ENCODE assay signal across 17 cellular contexts in the genomic region with DNA sequence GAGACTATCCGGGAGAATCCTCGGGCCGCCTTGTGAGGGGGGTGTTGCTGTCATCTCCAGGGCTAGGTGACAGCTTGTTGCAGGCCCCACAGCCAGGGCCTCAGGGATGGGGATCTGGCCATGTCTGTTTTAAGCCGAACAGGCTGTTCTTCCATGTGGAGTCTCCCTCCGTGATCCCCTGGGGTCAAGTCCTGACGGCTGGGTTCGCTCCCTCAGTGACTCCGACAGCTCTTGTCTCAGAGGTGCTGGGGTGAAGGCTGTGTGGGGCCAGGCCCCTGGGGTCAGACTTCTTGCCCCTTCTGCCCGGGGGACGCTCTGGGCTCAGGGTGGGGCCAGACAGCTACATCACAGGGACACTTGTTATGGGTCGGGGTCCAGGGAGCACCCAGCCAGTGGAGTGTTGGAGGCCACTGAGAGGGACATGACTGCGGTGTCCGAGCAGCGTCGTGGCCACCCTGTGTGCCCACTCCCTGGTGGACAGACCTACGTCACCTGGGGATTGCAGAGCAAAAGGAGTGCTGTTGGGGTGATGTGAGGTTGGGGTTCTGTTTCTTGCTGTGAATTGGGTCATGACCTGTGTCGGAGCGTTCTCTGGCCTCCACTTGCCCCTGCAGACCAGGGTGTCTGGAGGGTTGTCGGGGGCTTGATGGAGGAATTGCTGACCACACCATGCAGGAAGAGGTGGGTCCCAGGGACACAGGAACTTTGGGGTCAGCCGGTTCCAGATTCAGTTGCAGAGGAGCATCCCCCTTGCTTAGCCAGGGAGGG. TPM values are rescaled to one million over a fixed set of nuclear protein-coding genes. Genes with fewer than 3 reads are reported as not detected.
A peak's percentile ranks its signal among the peaks of the same experiment; 100 is the strongest.
DNase-seq lines count a peak whose midpoint lies in the region; ATAC-seq lines count a peak whose summit lies in the region.
"Had no signal": no experiment of that assay in that cellular context is flagged by ENCODE, and none has a peak within 500 bp of the region (broad histone marks: within the 10 kb centered on the region; RNA-seq: fewer than 3 reads in every experiment).

No MANE protein-coding gene starts in this region.

- no peak overlapping the region for H2AFZ ChIP-seq in Karpas-422 (ENCODE audit: low read length)

- H3K27ac ChIP-seq in Karpas-422 (ENCODE audit: low read length) = no peak overlapping the region
- H3K27ac ChIP-seq: 22Rv1 had no signal

- peaks cover 19% of the 10 kb centered on the region; the same call in 1 of the 2 replicates for H4K20me1 ChIP-seq in Karpas-422 (ENCODE audit: insufficient read depth, low read depth, low read length)

- no peaks in the 10 kb centered on the region for H3K9me2 ChIP-seq in Karpas-422 (replicated peaks; ENCODE audit: insufficient read depth, low read length)

- H3K9ac ChIP-seq in Karpas-422 (ENCODE audit: low read length) = no peak overlapping the region

- no peaks in the 10 kb centered on the region for H3K9me3 Mint-ChIP-seq in activated naive CD4-positive, alpha-beta T cell treated with anti-CD3 and anti-CD28 coated beads, Interleukin-2, amount 50 U/mL, for 72 hours
- H3K9me3 Mint-ChIP-seq in activated naive CD4-positive, alpha-beta T cell treated with anti-CD3 and anti-CD28 coated beads, Interleukin-2, amount 10 ng/mL, durations not matched to agents 7 days and 5 days = no peaks in the 10 kb centered on the region
- no peaks in the 10 kb centered on the region for H3K9me3 Mint-ChIP-seq in central memory CD8-positive, alpha-beta T cell
- no peaks in the 10 kb centered on the region for H3K9me3 Mint-ChIP-seq in stimulated activated naive B cell treated with anti-CD40 and anti-IgM and Interleukin-4, amounts not matched to agents 10 μg/mL and 1 μg/mL and 100 μg/mL, for 72 hours
- H3K9me3 Mint-ChIP-seq: CD4-positive, alpha-beta memory T cell had no signal

- peak overlapping the region; percentile 49 to 65 for H3K27ac Mint-ChIP-seq in activated naive CD4-positive, alpha-beta T cell treated with anti-CD3 and anti-CD28 coated beads, Interleukin-2, amount 50 U/mL, for 72 hours
- no peak overlapping the region for H3K27ac Mint-ChIP-seq in activated naive CD4-positive, alpha-beta T cell treated with anti-CD3 and anti-CD28 coated beads, Interleukin-2, amount 10 ng/mL, durations not matched to agents 7 days and 5 days
- peak overlapping the region; percentile 8 for H3K27ac Mint-ChIP-seq in central memory CD8-positive, alpha-beta T cell (ENCODE audit: low read depth)
- peak overlapping the region; percentile 65 for H3K27ac Mint-ChIP-seq in stimulated activated naive B cell treated with anti-CD40 and anti-IgM and Interleukin-4, amounts not matched to agents 10 μg/mL and 1 μg/mL and 100 μg/mL, for 72 hours
- H3K27ac Mint-ChIP-seq: B cell had no signal

- no peak overlapping the region for H3K4me3 Mint-ChIP-seq in activated naive CD4-positive, alpha-beta T cell treated with anti-CD3 and anti-CD28 coated beads, Interleukin-2, amount 10 ng/mL, durations not matched to agents 7 days and 5 days
- no peak overlapping the region for H3K4me3 Mint-ChIP-seq in central memory CD8-positive, alpha-beta T cell
- H3K4me3 Mint-ChIP-seq in stimulated activated naive B cell treated with anti-CD40 and anti-IgM and Interleukin-4, amounts not matched to agents 10 μg/mL and 1 μg/mL and 100 μg/mL, for 72 hours = no peak overlapping the region
- H3K4me3 Mint-ChIP-seq: B cell; CD4-positive, alpha-beta memory T cell had no signal

- peak in 1 of 2 donors; percentile 52 for DNase-seq in activated naive CD4-positive, alpha-beta T cell treated with anti-CD3 and anti-CD28 coated beads, Interleukin-2, amount 50 U/mL, for 72 hours (ENCODE audit: low spot score in 2 of 2)
- DNase-seq in activated naive CD4-positive, alpha-beta T cell treated with anti-CD3 and anti-CD28 coated beads, Interleukin-2, amount 10 ng/mL, durations not matched to agents 7 days and 5 days = no peak
- no peak for DNase-seq in central memory CD8-positive, alpha-beta T cell (ENCODE audit: low spot score in 2 of 2)
- DNase-seq in mesenteric fat pad (ENCODE audit: low spot score) = peak; percentile 85
- no peak for DNase-seq in stimulated activated naive B cell treated with anti-CD40 and anti-IgM and Interleukin-4, amounts not matched to agents 10 μg/mL and 1 μg/mL and 100 μg/mL, for 72 hours
- DNase-seq in central memory CD4-positive, alpha-beta T cell = no peak
- DNase-seq in Karpas-422 = no peak
- DNase-seq: Calu3; CD4-positive, alpha-beta memory T cell; NCI-H1436; NCI-H2029; NCI-H510A; NCI-H774; PC-3 had no signal

- no peaks in the 10 kb centered on the region for H3K4me1 Mint-ChIP-seq in activated naive CD4-positive, alpha-beta T cell treated with anti-CD3 and anti-CD28 coated beads, Interleukin-2, amount 10 ng/mL, durations not matched to agents 7 days and 5 days
- no peaks in the 10 kb centered on the region for H3K4me1 Mint-ChIP-seq in central memory CD8-positive, alpha-beta T cell
- peaks cover 0 to 7% of the 10 kb centered on the region in 2 donors for H3K4me1 Mint-ChIP-seq in stimulated activated naive B cell treated with anti-CD40 and anti-IgM and Interleukin-4, amounts not matched to agents 10 μg/mL and 1 μg/mL and 100 μg/mL, for 72 hours
- H3K4me1 Mint-ChIP-seq: B cell had no signal

- no peak overlapping the region for H3K4me2 ChIP-seq in Karpas-422 (ENCODE audit: low read depth, low read length, poor library complexity, severe bottlenecking)

- H3K27me3 Mint-ChIP-seq in activated naive CD4-positive, alpha-beta T cell treated with anti-CD3 and anti-CD28 coated beads, Interleukin-2, amount 10 ng/mL, durations not matched to agents 7 days and 5 days = no peaks in the 10 kb centered on the region
- no peaks in the 10 kb centered on the region for H3K27me3 Mint-ChIP-seq in central memory CD8-positive, alpha-beta T cell
- H3K27me3 Mint-ChIP-seq in stimulated activated naive B cell treated with anti-CD40 and anti-IgM and Interleukin-4, amounts not matched to agents 10 μg/mL and 1 μg/mL and 100 μg/mL, for 72 hours = no peaks in the 10 kb centered on the region
- H3K27me3 Mint-ChIP-seq: B cell; CD4-positive, alpha-beta memory T cell had no signal

- peaks cover 37% of the 10 kb centered on the region; the same call in 1 of the 2 replicates for H3K36me3 ChIP-seq in Karpas-422 (ENCODE audit: insufficient read depth, low read length)

- no peaks in the 10 kb centered on the region for H3K27me3 ChIP-seq in Karpas-422 (ENCODE audit: low read length)

- peaks cover 0 to 6% of the 10 kb centered on the region in 2 donors for H3K36me3 Mint-ChIP-seq in activated naive CD4-positive, alpha-beta T cell treated with anti-CD3 and anti-CD28 coated beads, Interleukin-2, amount 50 U/mL, for 72 hours
- H3K36me3 Mint-ChIP-seq in activated naive CD4-positive, alpha-beta T cell treated with anti-CD3 and anti-CD28 coated beads, Interleukin-2, amount 10 ng/mL, durations not matched to agents 7 days and 5 days = peaks cover 24% of the 10 kb centered on the region
- H3K36me3 Mint-ChIP-seq in central memory CD8-positive, alpha-beta T cell (ENCODE audit: insufficient read depth) = peaks cover 25% of the 10 kb centered on the region
- H3K36me3 Mint-ChIP-seq in stimulated activated naive B cell treated with anti-CD40 and anti-IgM and Interleukin-4, amounts not matched to agents 10 μg/mL and 1 μg/mL and 100 μg/mL, for 72 hours = peaks cover 42 to 54% of the 10 kb centered on the region in 2 donors

- no peaks in the 10 kb centered on the region for H3K9me3 ChIP-seq in Karpas-422 (ENCODE audit: low read length)

- ATAC-seq in activated naive CD4-positive, alpha-beta T cell treated with anti-CD3 and anti-CD28 coated beads, Interleukin-2, amount 50 U/mL, for 72 hours = no peak
- no peak for ATAC-seq in central memory CD8-positive, alpha-beta T cell (replicated peaks; ENCODE audit: extremely low read depth, poor library complexity, severe bottlenecking)
- no peak for ATAC-seq in stimulated activated naive B cell treated with anti-CD40 and anti-IgM and Interleukin-4, amounts not matched to agents 10 μg/mL and 1 μg/mL and 100 μg/mL, for 72 hours (replicated peaks)
- no peak for ATAC-seq in HG03520 (IDR thresholded peaks at IDR 0.05; ENCODE audit: unreplicated experiment)
- ATAC-seq: PC-3 had no signal

- no peaks in the 10 kb centered on the region for H3K4me1 ChIP-seq in Karpas-422 (ENCODE audit: low read length)

- H3K79me2 ChIP-seq in Karpas-422 (ENCODE audit: low read length) = no peaks in the 10 kb centered on the region

- CTCF ChIA-PET in activated naive CD4-positive, alpha-beta T cell treated with anti-CD3 and anti-CD28 coated beads, Interleukin-2, amount 10 ng/mL, durations not matched to agents 7 days and 5 days (lab: Charles Lee) = no interaction called here

- H3K4me3 ChIP-seq in Karpas-422 (ENCODE audit: low read length) = no peak overlapping the region

RNA-seq across cellular contexts. Expression of gene EPN1, which starts 21.5 kb away (rescaled TPM):
- total RNA-seq in activated naive CD4-positive, alpha-beta T cell treated with anti-CD3 and anti-CD28 coated beads, Interleukin-2, amount 50 U/mL, for 72 hours = 10 to 100 TPM; 23.1 to 46.4 TPM
- 114 TPM for total RNA-seq in mesenteric fat pad
- 21.2 and 52.5 TPM in 2 replicates for total RNA-seq in Karpas-422 (2014; rRNA removed; shearing (Covaris generic); ENCODE audit: low replicate concordance)

RNA-seq across cellular contexts. Expression of gene U2AF2, which starts 41.6 kb away (rescaled TPM):
- 100 to 1,000 TPM; 270 to 312 TPM for total RNA-seq in activated naive CD4-positive, alpha-beta T cell treated with anti-CD3 and anti-CD28 coated beads, Interleukin-2, amount 50 U/mL, for 72 hours
- 126 TPM for total RNA-seq in mesenteric fat pad
- 107 and 272 TPM in 2 replicates for total RNA-seq in Karpas-422 (2014; rRNA removed; shearing (Covaris generic); ENCODE audit: low replicate concordance)

RNA-seq across cellular contexts. Expression of gene NLRP9, which starts 41.7 kb away (rescaled TPM):
- under 1 TPM in 1 of 2 donors, not detected in 1; 0.09 TPM for total RNA-seq in activated naive CD4-positive, alpha-beta T cell treated with anti-CD3 and anti-CD28 coated beads, Interleukin-2, amount 50 U/mL, for 72 hours
- total RNA-seq in mesenteric fat pad = not detected
- not detected in 2 replicates for total RNA-seq in Karpas-422 (2014; rRNA removed; shearing (Covaris generic); ENCODE audit: low replicate concordance)
- total RNA-seq: B cell; Calu3; CD4-positive, alpha-beta memory T cell; PC-3 had no signal

RNA-seq across cellular contexts. Expression of gene CCDC106, which starts 48.5 kb away (rescaled TPM):
- total RNA-seq in activated naive CD4-positive, alpha-beta T cell treated with anti-CD3 and anti-CD28 coated beads, Interleukin-2, amount 50 U/mL, for 72 hours = 10 to 100 TPM in 1 of 2 donors, 1 to 10 TPM in 1; 2.9 to 13.6 TPM
- 16.4 TPM for total RNA-seq in mesenteric fat pad
- 26.2 and 54.8 TPM in 2 replicates for total RNA-seq in Karpas-422 (2014; rRNA removed; shearing (Covaris generic); ENCODE audit: low replicate concordance)

RNA-seq across cellular contexts. Expression of gene ZNF581, which starts 53.0 kb away (rescaled TPM):
- 10 to 100 TPM; 39.9 to 40.0 TPM for total RNA-seq in activated naive CD4-positive, alpha-beta T cell treated with anti-CD3 and anti-CD28 coated beads, Interleukin-2, amount 50 U/mL, for 72 hours
- total RNA-seq in mesenteric fat pad = 11.3 TPM
- total RNA-seq in Karpas-422 (2014; rRNA removed; shearing (Covaris generic); ENCODE audit: low replicate concordance) = 119 and 128 TPM in 2 replicates
